In genomic region chr16:3112881-3113574, GRCh38 we compare ENCODE assay signal across 10 cellular contexts. TPM values are rescaled to one million over a fixed set of nuclear protein-coding genes. Genes with fewer than 3 reads are reported as not detected.
A peak's percentile ranks its signal among the peaks of the same experiment; 100 is the strongest.
DNase-seq lines count a peak whose midpoint lies in the region; ATAC-seq and TF ChIP-seq lines count a peak whose summit lies in the region.
"Had no signal": no experiment of that assay in that cellular context is flagged by ENCODE, and none has a peak within 500 bp of the region (broad histone marks: within the 10 kb centered on the region; RNA-seq: fewer than 3 reads in every experiment).

No MANE protein-coding gene starts in this region.

- intact Hi-C loops in PC-3 (cut with micrococcal nuclease) (no loop called here), esophagus muscularis mucosa (cut with DNase I) (no loop called here)

- peak overlapping the region; percentile 91 for H3K4me3 ChIP-seq in PC-3 (ENCODE audit: low read length)
- H3K4me3 ChIP-seq in esophagus muscularis mucosa, result peak overlapping the region; percentile 60 to 76 (median 72)
- H3K4me3 ChIP-seq: BLaER1 had no signal

- H3K4me1 ChIP-seq in PC-3 (ENCODE audit: insufficient read depth, low read length), result peaks cover 15% of the 10 kb centered on the region
- peaks cover 26 to 43% (median 33%) of the 10 kb centered on the region in 4 donors for H3K4me1 ChIP-seq in esophagus muscularis mucosa
- H3K4me1 ChIP-seq: BLaER1 had no signal

- H3K9ac ChIP-seq in PC-3 (ENCODE audit: low read length), result peak overlapping the region; percentile 87
- H3K9ac ChIP-seq: BLaER1 had no signal

- H2AFZ ChIP-seq in PC-3 (ENCODE audit: low read length), result peak overlapping the region; percentile 77

- H4K20me1 ChIP-seq in PC-3 (ENCODE audit: low read length), result no peaks in the 10 kb centered on the region
- H4K20me1 ChIP-seq: BLaER1 had no signal

- peak overlapping the region; percentile 95 for H3K4me2 ChIP-seq in PC-3 (ENCODE audit: low read length)
- H3K4me2 ChIP-seq: BLaER1 had no signal

- TF ChIP-seq EP300 in esophagus muscularis mucosa (IDR thresholded peaks at IDR 0.05), result no peak

- BruUV-seq in PC-3 (replicated peaks; lab: Mats Ljungman, UMichigan), result TSS peak; percentile 52

- H3K9me2 ChIP-seq in PC-3 (replicated peaks; ENCODE audit: low read length), result no peaks in the 10 kb centered on the region

- 8% methylated on average over 18 of the region's 19 CpGs for WGBS in esophagus muscularis mucosa

- peak; percentile 19 for ATAC-seq in PC-3
- ATAC-seq in HG03139 (IDR thresholded peaks at IDR 0.05; ENCODE audit: unreplicated experiment), result no peak

- POLR2A ChIA-PET in PC-3 (lab: Charles Lee; ENCODE audit: unreplicated experiment), result no interaction called here

- TF ChIP-seq CTCF in 22Rv1 (IDR thresholded peaks at IDR 0.05), result no peak
- TF ChIP-seq CTCF in PC-3 (conservative IDR thresholded peaks at IDR 0.05; ENCODE audit: low read depth, low read length), result no peak
- TF ChIP-seq CTCF in esophagus muscularis mucosa (IDR thresholded peaks at IDR 0.05), result no peak

- H3K27me3 ChIP-seq in PC-3 (ENCODE audit: low read length) (no peaks in the 10 kb centered on the region), esophagus muscularis mucosa (no peaks in the 10 kb centered on the region)

- no peak for TF ChIP-seq POLR2A in esophagus muscularis mucosa (IDR thresholded peaks at IDR 0.05; ENCODE audit: low read depth)

- no peaks in the 10 kb centered on the region for H3F3A ChIP-seq in PC-3 (ENCODE audit: low read length, unreplicated experiment)

- H3K27ac ChIP-seq in 22Rv1, result peak overlapping the region; percentile 66
- H3K27ac ChIP-seq in PC-3 (ENCODE audit: low read length), result no peak overlapping the region
- H3K27ac ChIP-seq in esophagus muscularis mucosa (replicated peaks in 1 of 4), result peak overlapping the region; percentile 68 to 77 (median 74)
- H3K27ac ChIP-seq: BLaER1 had no signal

- no peak for DNase-seq in PC-3
- DNase-seq in esophagus muscularis mucosa (ENCODE audit: extremely low spot score), result no peak
- DNase-seq in myocyte (ENCODE audit: low read depth), result peak; percentile 50
- DNase-seq in NCI-H1092 treated with DMSO at 0.1 percent for 48 hours (lab: John Stamatoyannopoulos, UW), result no peak
- no peak for DNase-seq in NCI-H526 treated with DMSO at 0.1 percent for 48 hours (lab: John Stamatoyannopoulos, UW)
- DNase-seq in NK-92 (lab: John Stamatoyannopoulos, UW; ENCODE audit: unreplicated experiment), result no peak

- H3K36me3 ChIP-seq in PC-3 (ENCODE audit: low read depth, low read length), result no peaks in the 10 kb centered on the region
- H3K36me3 ChIP-seq in esophagus muscularis mucosa, result peaks cover 0 to 37% (median 28%) of the 10 kb centered on the region in 4 donors
- H3K36me3 ChIP-seq: BLaER1 had no signal

- CTCF ChIA-PET in PC-3 (lab: Charles Lee), result interaction anchor here (0.6 to 0.7 kb wide), 2 partner anchors 9 to 17 kb away, joined by 3 to 5 read pairs; no protein-coding TSS in a partner anchor

- H3K9me3 ChIP-seq in PC-3 (ENCODE audit: low read length) (no peaks in the 10 kb centered on the region), esophagus muscularis mucosa (no peaks in the 10 kb centered on the region)
- H3K9me3 ChIP-seq: BLaER1 had no signal

- peaks cover 26% of the 10 kb centered on the region for H3K79me2 ChIP-seq in PC-3 (ENCODE audit: low read length)

RNA-seq across cellular contexts. Expression of gene ZNF205, which starts 0.6 kb away (rescaled TPM):
- total RNA-seq in PC-3 (2014; rRNA removed) (19.0 and 27.0 TPM in 2 replicates), esophagus muscularis mucosa (10 to 100 TPM; 10.6 to 25.0 (median 17.1) TPM), myocyte (29.2 and 33.3 TPM in 2 replicates)
- polyA plus RNA-seq in myocyte (2012), result 15.4 TPM

RNA-seq across cellular contexts. Expression of gene ZSCAN10, which starts 13.9 kb away (rescaled TPM):
- total RNA-seq in PC-3 (2014; rRNA removed) (not detected in 2 replicates), esophagus muscularis mucosa (not detected), myocyte (not detected in 2 replicates)
- not detected for polyA plus RNA-seq in myocyte (2012)
- total RNA-seq: subcutaneous adipose tissue had no signal

RNA-seq across cellular contexts. Expression of gene ZNF213, which starts 21.8 kb away (rescaled TPM):
- 3.6 and 9.6 TPM in 2 replicates for total RNA-seq in PC-3 (2014; rRNA removed)
- 10 to 100 TPM in 3 of 4 donors, 1 to 10 TPM in 1; 8.4 to 18.3 (median 13.5) TPM for total RNA-seq in esophagus muscularis mucosa
- 4.3 and 5.0 TPM in 2 replicates for total RNA-seq in myocyte
- 12.8 TPM for polyA plus RNA-seq in myocyte (2012)

RNA-seq across cellular contexts. Expression of gene IL32, which starts 47.6 kb away (rescaled TPM):
- total RNA-seq in PC-3 (2014; rRNA removed) (8.8 and 10.8 TPM in 2 replicates), esophagus muscularis mucosa (10 to 100 TPM; 13.7 to 40.8 (median 31.2) TPM), myocyte (646 and 732 TPM in 2 replicates)
- 947 TPM for polyA plus RNA-seq in myocyte (2012)
